7 cellular contexts compared by ENCODE assay signal in the genomic region with DNA sequence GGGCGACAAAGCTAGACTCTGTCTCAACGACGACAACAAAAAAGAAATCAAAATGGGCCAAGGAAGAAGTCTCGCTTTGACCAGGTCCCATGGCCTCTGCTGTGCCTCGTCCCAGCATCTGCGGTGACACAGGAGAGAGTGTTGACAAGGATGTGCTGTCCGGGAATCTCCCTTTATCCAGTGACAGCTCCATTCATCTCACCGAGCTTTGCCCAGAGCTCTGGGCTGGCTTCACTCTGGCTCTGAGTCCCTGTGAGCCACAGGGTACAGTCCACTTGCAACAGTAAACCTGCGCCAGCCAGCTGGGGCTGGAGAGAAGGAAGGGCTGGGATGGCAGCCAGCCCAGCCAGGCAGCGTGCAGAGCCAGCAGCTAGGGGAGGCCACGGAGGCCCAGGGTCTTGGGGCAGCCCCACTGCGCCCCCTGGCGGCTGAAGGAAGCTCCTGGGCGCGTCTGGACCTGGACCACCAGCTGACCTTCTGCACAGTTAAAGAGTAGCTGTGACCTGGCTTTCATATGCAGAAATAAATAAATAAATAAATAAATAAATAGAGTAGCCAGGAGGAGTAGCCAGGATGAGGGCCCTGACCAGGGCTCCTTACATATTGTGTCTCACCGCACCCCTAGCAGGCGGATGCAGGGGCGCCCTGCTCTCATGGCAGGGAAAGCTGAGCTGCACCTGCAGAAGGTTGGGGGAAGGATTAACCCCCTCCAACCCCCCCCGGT. TPM values are rescaled to one million over a fixed set of nuclear protein-coding genes. Genes with fewer than 3 reads are reported as not detected.
DNase-seq lines count a peak whose midpoint lies in the region; FAIRE-seq and TF ChIP-seq lines count a peak whose summit lies in the region.

No MANE protein-coding gene starts in this region.

- H3K4me2 ChIP-seq in osteoblast (ENCODE audit: insufficient read depth, low read length) = peak overlapping the region; percentile 45

- H3K79me2 ChIP-seq in osteoblast (ENCODE audit: insufficient read depth, low read length) = no peaks in the 10 kb centered on the region

- H2AFZ ChIP-seq in osteoblast (ENCODE audit: low read length) = no peak overlapping the region

- H3K9me3 ChIP-seq in osteoblast (ENCODE audit: low read depth, low read length) = no peaks in the 10 kb centered on the region

- H3K4me1 ChIP-seq in osteoblast (ENCODE audit: insufficient read depth, low read length) = no peaks in the 10 kb centered on the region

- H3K27ac ChIP-seq in osteoblast (ENCODE audit: low read depth, low read length) = no peak overlapping the region
- no peak overlapping the region for H3K27ac ChIP-seq in substantia nigra (ENCODE audit: low read depth, low read length, poor library complexity, severe bottlenecking)

- peak; percentile 76 for TF ChIP-seq CTCF in osteoblast (IDR thresholded peaks at IDR 0.05; ENCODE audit: extremely low read depth, low read depth, low read length)

- H3K4me3 ChIP-seq in osteoblast (ENCODE audit: insufficient read depth, low read length) = no peak overlapping the region

- TF ChIP-seq POLR2A in GM12891 (IDR thresholded peaks at IDR 0.05; ENCODE audit: low read depth, low read length) = no peak

- DNase-seq in GM12891 (ENCODE audit: insufficient read length, low spot score) = peak; percentile 84
- peak; percentile 92 for DNase-seq in M059J (ENCODE audit: low read depth)
- peak; percentile 88 for DNase-seq in SHP77 treated with DMSO at 0.1 percent for 48 hours (lab: John Stamatoyannopoulos, UW)
- peak; percentile 74 for DNase-seq in activated gamma-delta T cell treated with Interleukin-2 at 50 U/mL for 16 hours
- DNase-seq in frontal cortex (ENCODE audit: low spot score in 2 of 2) = peak; percentile 79 to 92
- peak; percentile 96 for DNase-seq in osteoblast (ENCODE audit: insufficient read length, low spot score, missing footprints)
- DNase-seq in substantia nigra (lab: John Stamatoyannopoulos, UW) = peak; percentile 55 to 96 (median 89)

- no peaks in the 10 kb centered on the region for H4K20me1 ChIP-seq in osteoblast (ENCODE audit: insufficient read depth, low read length)

- FAIRE-seq in GM12891 (lab: Jason Lieb, UNC) (peak; percentile 76), frontal cortex (lab: Jason Lieb, UNC) (no peak)

- no peaks in the 10 kb centered on the region for H3K36me3 ChIP-seq in osteoblast (ENCODE audit: insufficient read depth, low read length)

- H3K27me3 ChIP-seq in osteoblast (ENCODE audit: insufficient read depth, low read length) = peaks cover 13% of the 10 kb centered on the region

TF ChIP-seq in GM12891, 5 proteins besides CTCF, POLR2A, EP300 and RAD21:
- no peak for TF ChIP-seq PAX5 (IDR thresholded peaks at IDR 0.05; ENCODE audit: insufficient read depth, low read length, severe bottlenecking)
- TF ChIP-seq TAF1 (IDR thresholded peaks at IDR 0.05; ENCODE audit: low read depth, low read length) = no peak
- TF ChIP-seq POLR2AphosphoS5 (IDR thresholded peaks at IDR 0.05; ENCODE audit: low read depth, low read length) = no peak
- no peak for TF ChIP-seq POU2F2 (IDR thresholded peaks at IDR 0.05; ENCODE audit: low read depth, low read length)
- TF ChIP-seq SPI1 (IDR thresholded peaks at IDR 0.05; ENCODE audit: low read depth, low read length) = no peak

RNA-seq across cellular contexts. Expression of gene ENO1, which starts 29.7 kb away (rescaled TPM):
- 2,629 TPM for polyA plus RNA-seq in GM12891 (2012; ENCODE audit: low read depth, missing spikeins)
- total RNA-seq in M059J (2014; rRNA removed; shearing (Covaris generic)) = 3,081 and 3,852 TPM in 2 replicates
- total RNA-seq in frontal cortex (261 TPM), osteoblast (1,079 and 1,591 TPM in 2 replicates)

RNA-seq across cellular contexts. Expression of gene RERE, which starts 31.4 kb away (rescaled TPM):
- polyA plus RNA-seq in GM12891 (2012; ENCODE audit: low read depth, missing spikeins) = 21.3 TPM
- total RNA-seq in M059J (2014; rRNA removed; shearing (Covaris generic)) = 4.7 and 13.1 TPM in 2 replicates
- total RNA-seq in frontal cortex = 1,626 TPM
- total RNA-seq in osteoblast = 53.0 and 55.0 TPM in 2 replicates

Comparison
In these comparisons a context has a peak if more than half of its experiments do, and no peak if none do; other contexts are left out.
1. RNA of gene RERE, which starts 31.4 kb away (total RNA-seq): 1,626 TPM in frontal cortex (single experiment); 53.0 to 55.0 TPM in osteoblast and 4.7 to 13.1 TPM in M059J; every median in the first group is over 10 times any median in the second.
2. Peak in every context shown above with its lines, with median percentiles within 50 percentile points of each other: DNase-seq.